ENCODE assay signal across 8 cellular contexts in the genomic region with DNA sequence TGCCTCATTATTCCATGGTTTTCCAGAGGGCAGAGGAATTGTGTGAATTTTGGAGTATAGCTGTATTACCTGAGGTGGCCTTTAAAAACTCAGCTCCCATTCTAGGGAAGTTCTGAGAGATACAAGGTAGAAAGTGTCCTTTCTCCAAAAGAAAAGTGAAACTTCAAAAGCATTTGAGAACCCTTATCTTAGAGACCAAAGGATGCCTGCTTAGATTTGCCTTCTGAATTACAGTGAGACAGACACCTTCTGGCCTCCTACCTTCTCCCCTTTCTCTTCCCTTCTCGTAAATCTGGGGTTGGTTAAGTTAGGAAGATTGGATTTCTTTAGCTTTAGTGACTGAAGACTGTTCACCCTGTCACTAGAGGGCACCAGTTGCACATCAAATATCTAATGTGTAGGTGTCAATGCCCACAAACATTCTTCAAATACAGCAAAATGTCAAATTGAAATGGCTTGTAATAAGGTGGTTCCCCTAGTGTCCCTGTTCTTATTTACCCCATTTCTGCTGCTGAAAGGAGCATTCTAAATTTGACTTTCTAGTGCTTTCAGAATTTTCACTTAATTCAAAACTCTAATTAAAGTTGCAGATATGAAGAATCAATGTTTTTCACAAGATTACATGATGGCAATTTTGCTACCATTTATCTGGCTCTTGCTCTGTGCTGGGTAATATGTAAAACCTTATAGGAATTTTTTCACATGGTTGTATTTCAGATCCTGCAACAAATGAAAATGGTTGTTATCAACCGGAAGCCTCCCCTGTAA. TPM values are rescaled to one million over a fixed set of nuclear protein-coding genes. Genes with fewer than 3 reads are reported as not detected.
DNase-seq lines count a peak whose midpoint lies in the region; ATAC-seq and TF ChIP-seq lines count a peak whose summit lies in the region.

No MANE protein-coding gene starts in this region.

- TF ChIP-seq CTCF in heart left ventricle (IDR thresholded peaks at IDR 0.05): peak; percentile 55 to 76 (median 66)

- no peaks in the 10 kb centered on the region for H3K27me3 ChIP-seq in NT2/D1 (ENCODE audit: insufficient read depth, insufficient read length)
- H3K27me3 ChIP-seq in heart left ventricle: peaks cover 0 to 3% (median 0%) of the 10 kb centered on the region in 9 donors

- no peak overlapping the region for H3K9ac ChIP-seq in NT2/D1 (ENCODE audit: insufficient read length, low read depth)

- 57 to 62% (median 60%) methylated on average over 2 of the region's 2 CpGs for WGBS in heart left ventricle, 4 donors

- DNase-seq in ELR (ENCODE audit: low read depth) (peak; percentile 64), HPDE6-E6E7 (ENCODE audit: extremely low spot score) (peak; percentile 27), NT2/D1 (ENCODE audit: low read depth, low spot score) (peak; percentile 51), heart left ventricle (peak in 3 of 5 donors; percentile 25 to 42 (median 35)), retina (peak; percentile 41)

- H3K4me3 Mint-ChIP-seq in activated T-helper 17 cell treated with anti-CD3 and anti-CD28 coated beads, Interleukin-2, amount 50 U/mL, for 72 hours: no peak overlapping the region

- H3K4me3 ChIP-seq in NT2/D1 (ENCODE audit: insufficient read length, low read depth): no peak overlapping the region
- no peak overlapping the region for H3K4me3 ChIP-seq in heart left ventricle

- no peaks in the 10 kb centered on the region for H3K9me3 Mint-ChIP-seq in activated T-helper 17 cell treated with anti-CD3 and anti-CD28 coated beads, Interleukin-2, amount 50 U/mL, for 72 hours

- peaks cover 28% of the 10 kb centered on the region for H3K27me3 Mint-ChIP-seq in activated T-helper 17 cell treated with anti-CD3 and anti-CD28 coated beads, Interleukin-2, amount 50 U/mL, for 72 hours

- peak; percentile 34 for ATAC-seq in GM21381 (IDR thresholded peaks at IDR 0.05; ENCODE audit: unreplicated experiment)
- peak; percentile 87 for ATAC-seq in activated T-helper 17 cell treated with anti-CD3 and anti-CD28 coated beads, Interleukin-2, amount 50 U/mL, for 72 hours (replicated peaks)
- ATAC-seq in heart left ventricle: peak in 3 of 4 donors; percentile 55 to 74 (median 57)
- ATAC-seq in HG03045 (IDR thresholded peaks at IDR 0.05; ENCODE audit: unreplicated experiment): no peak

- H3K36me3 Mint-ChIP-seq in activated T-helper 17 cell treated with anti-CD3 and anti-CD28 coated beads, Interleukin-2, amount 50 U/mL, for 72 hours (ENCODE audit: low read depth): no peaks in the 10 kb centered on the region

- H3K9me3 ChIP-seq in NT2/D1 (ENCODE audit: insufficient read depth, low read length): no peaks in the 10 kb centered on the region
- H3K9me3 ChIP-seq in heart left ventricle: no peaks in the 10 kb centered on the region

- intact Hi-C loops in heart left ventricle (cut with DNase I): loop anchor here (1.0 to 10.0 kb wide), 12 partner anchors 141 to 933 kb away; partner anchors contain the start of gene CCDC192 (in 1 of the 10)

- H3K4me1 Mint-ChIP-seq in activated T-helper 17 cell treated with anti-CD3 and anti-CD28 coated beads, Interleukin-2, amount 50 U/mL, for 72 hours: no peaks in the 10 kb centered on the region

- no peak overlapping the region for H3K27ac Mint-ChIP-seq in activated T-helper 17 cell treated with anti-CD3 and anti-CD28 coated beads, Interleukin-2, amount 50 U/mL, for 72 hours

- H3K4me1 ChIP-seq in NT2/D1 (ENCODE audit: insufficient read depth, insufficient read length): no peaks in the 10 kb centered on the region
- peaks cover 0 to 7% (median 0%) of the 10 kb centered on the region in 12 donors for H3K4me1 ChIP-seq in heart left ventricle

- H3K27ac ChIP-seq in heart left ventricle: no peak overlapping the region

- H3K36me3 ChIP-seq in NT2/D1 (ENCODE audit: insufficient read depth, insufficient read length, low read length): no peaks in the 10 kb centered on the region
- H3K36me3 ChIP-seq in heart left ventricle: no peaks in the 10 kb centered on the region

- TF ChIP-seq POLR2A in heart left ventricle (IDR thresholded peaks at IDR 0.05): no peak

RNA-seq across cellular contexts. Expression of gene PRRC1, which starts 46.7 kb away (rescaled TPM):
- total RNA-seq in activated T-helper 17 cell treated with anti-CD3 and anti-CD28 coated beads, Interleukin-2, amount 50 U/mL, for 72 hours: 10 to 100 TPM; 31.3 to 39.1 TPM
- 10 to 100 TPM; 11.5 to 37.7 (median 23.5) TPM for total RNA-seq in heart left ventricle
- polyA plus RNA-seq in heart left ventricle: 10 to 100 TPM; 10.3 to 17.7 TPM
